ENCODE assay signal across 9 cellular contexts in genomic region chr20:24164360-24164759, GRCh38.
DNase-seq lines count a peak whose midpoint lies in the region; TF ChIP-seq lines count a peak whose summit lies in the region.
"Had no signal": no experiment of that assay in that cellular context is flagged by ENCODE, and none has a peak within 500 bp of the region (broad histone marks: within the 10 kb centered on the region; RNA-seq: fewer than 3 reads in every experiment).

No MANE protein-coding gene starts in this region.

- H3K4me3 Mint-ChIP-seq in endothelial cell (ENCODE audit: unreplicated experiment) = no peak overlapping the region

- no peaks in the 10 kb centered on the region for H3K4me1 Mint-ChIP-seq in endothelial cell (ENCODE audit: unreplicated experiment)

- TF ChIP-seq CTCF in endothelial cell (IDR thresholded peaks at IDR 0.05; ENCODE audit: unreplicated experiment) = peak; percentile 60

- no peaks in the 10 kb centered on the region for H3K27me3 Mint-ChIP-seq in endothelial cell (ENCODE audit: unreplicated experiment)

- H3K27ac Mint-ChIP-seq in endothelial cell (ENCODE audit: unreplicated experiment) = no peak overlapping the region

- no peaks in the 10 kb centered on the region for H3K9me3 Mint-ChIP-seq in endothelial cell (ENCODE audit: unreplicated experiment)

- peak; percentile 46 for DNase-seq in activated CD8-positive, alpha-beta memory T cell treated with anti-CD3 and anti-CD28 coated beads, Interleukin-2, amount 50 U/mL, for 4 hours
- DNase-seq in activated CD8-positive, alpha-beta memory T cell treated with anti-CD3 and anti-CD28 coated beads for 24 hours = no peak
- DNase-seq in RPMI7951 (ENCODE audit: low read depth) (peak; percentile 51), endothelial cell (ENCODE audit: low spot score) (peak; percentile 71), medulla oblongata (ENCODE audit: extremely low spot score) (no peak), COLO668 (lab: John Stamatoyannopoulos, UW; ENCODE audit: unreplicated experiment) (no peak), AG20443 (ENCODE audit: low spot score) (no peak)
- DNase-seq in stimulated activated CD4-positive, alpha-beta T cell treated with anti-CD3 and anti-CD28 coated beads, Interleukin-4, amount 100 ng/mL, for 24 hours = peak; percentile 21
- DNase-seq: hypothalamus had no signal

- H3K36me3 Mint-ChIP-seq in endothelial cell (ENCODE audit: low read depth, unreplicated experiment) = no peaks in the 10 kb centered on the region

Comparison
In these comparisons a context has a peak if more than half of its experiments do, and no peak if none do; other contexts are left out.
1. DNase-seq: peak in activated CD8-positive, alpha-beta memory T cell treated with anti-CD3 and anti-CD28 coated beads, Interleukin-2, amount 50 U/mL, for 4 hours (single experiment), RPMI7951 (single experiment), endothelial cell (single experiment) and stimulated activated CD4-positive, alpha-beta T cell treated with anti-CD3 and anti-CD28 coated beads, Interleukin-4, amount 100 ng/mL, for 24 hours (single experiment); none in activated CD8-positive, alpha-beta memory T cell treated with anti-CD3 and anti-CD28 coated beads for 24 hours (single experiment), medulla oblongata (single experiment), COLO668 (single experiment) and AG20443 (single experiment).